ENCODE assay signal across 14 cellular contexts in the genomic region with DNA sequence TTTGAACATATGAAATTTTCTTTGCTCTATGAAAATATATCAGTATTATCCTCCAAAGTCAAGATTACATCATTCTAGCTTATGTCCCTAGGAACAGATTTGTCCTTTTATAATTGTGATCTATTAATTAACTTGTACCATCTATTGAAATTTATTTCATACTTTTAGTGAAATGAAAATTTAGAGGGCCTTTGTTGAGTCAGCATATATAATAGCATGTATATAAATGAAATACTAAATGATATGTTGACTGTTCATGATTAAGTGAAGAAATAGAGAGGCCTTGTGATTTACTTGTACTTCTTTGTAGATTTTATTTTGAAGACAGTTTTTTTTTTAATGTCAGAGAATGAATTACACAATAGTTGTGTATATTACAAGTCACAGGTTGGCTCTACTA.
DNase-seq lines count a peak whose midpoint lies in the region; ATAC-seq and TF ChIP-seq lines count a peak whose summit lies in the region.
"Had no signal": no experiment of that assay in that cellular context is flagged by ENCODE, and none has a peak within 500 bp of the region (broad histone marks: within the 10 kb centered on the region; RNA-seq: fewer than 3 reads in every experiment).

No MANE protein-coding gene starts in this region.

- no peak overlapping the region for H2BK15ac ChIP-seq in IMR-90 (ENCODE audit: low read depth, low read length)

- no peaks in the 10 kb centered on the region for H3K79me1 ChIP-seq in IMR-90 (ENCODE audit: low read depth in 1 of 2, low read length in 2 of 2)

- peaks cover 37% of the 10 kb centered on the region for H3K4me1 ChIP-seq in CD8-positive, alpha-beta memory T cell (ENCODE audit: insufficient read depth, low read length)
- no peaks in the 10 kb centered on the region for H3K4me1 ChIP-seq in IMR-90 (ENCODE audit: control insufficient read depth, insufficient read depth, low read length)
- H3K4me1 ChIP-seq: HAP-1 had no signal

- DNase-seq in CD8-positive, alpha-beta memory T cell: no peak
- DNase-seq in IMR-90: no peak
- DNase-seq in immature natural killer cell: no peak
- DNase-seq: CD8-positive, alpha-beta T cell; COR-L47; GM23248; Karpas-422; KBM-7 had no signal

- no peak overlapping the region for H3K18ac ChIP-seq in IMR-90 (ENCODE audit: low read depth, low read length)

- TF ChIP-seq CTCF in IMR-90 (conservative IDR thresholded peaks at IDR 0.05; ENCODE audit: low read depth, low read length): no peak

- H3K9me1 ChIP-seq in IMR-90 (ENCODE audit: insufficient read depth, low read length): no peaks in the 10 kb centered on the region

- dilution Hi-C loops in IMR-90 (cut with HindIII; ENCODE audit: low sequenced_read_pairs, unreplicated experiment): no loop called here

- H3K23ac ChIP-seq in IMR-90 (ENCODE audit: low read depth, low read length): no peak overlapping the region

- H3K27ac Mint-ChIP-seq in CD8-positive, alpha-beta memory T cell: peak overlapping the region in 5 of 8 donors; percentile 39 to 85 (median 72)
- peak overlapping the region in 4 of 6 donors; percentile 33 to 67 (median 42) for H3K27ac Mint-ChIP-seq in immature natural killer cell
- H3K27ac Mint-ChIP-seq: B cell had no signal

- H3K9me3 Mint-ChIP-seq in CD8-positive, alpha-beta memory T cell: peaks cover 0 to 8% (median 4%) of the 10 kb centered on the region in 5 donors
- H3K9me3 Mint-ChIP-seq in immature natural killer cell: no peaks in the 10 kb centered on the region
- H3K9me3 Mint-ChIP-seq: CD8-positive, alpha-beta T cell had no signal

- H2BK5ac ChIP-seq in IMR-90 (ENCODE audit: low read depth, low read length, poor library complexity, severe bottlenecking): no peak overlapping the region

- no peak overlapping the region for H3K4me3 ChIP-seq in CD8-positive, alpha-beta memory T cell (ENCODE audit: low read length)
- H3K4me3 ChIP-seq in IMR-90 (ENCODE audit: insufficient read depth, low read depth, low read length): no peak overlapping the region
- H3K4me3 ChIP-seq: BLaER1 treated with 17β-estradiol and CSF1 and Interleukin-3, amounts not matched to agents 10 nM and 100 nM; GM23248; HAP-1 had no signal

- H2AK9ac ChIP-seq in IMR-90 (replicated peaks; ENCODE audit: low read depth, low read length, poor library complexity): no peak overlapping the region

- no peak overlapping the region for H2AFZ ChIP-seq in IMR-90 (replicated peaks; ENCODE audit: low read length, poor library complexity)
- H2AFZ ChIP-seq: GM23248 had no signal

- no peak overlapping the region for H3K27ac ChIP-seq in CD8-positive, alpha-beta memory T cell (ENCODE audit: low read depth, low read length)
- no peak overlapping the region for H3K27ac ChIP-seq in IMR-90 (ENCODE audit: insufficient read depth, low read length)
- H3K27ac ChIP-seq: BLaER1 treated with 17β-estradiol and CSF1 and Interleukin-3, amounts not matched to agents 10 nM and 100 nM; GM23248 had no signal

- H2BK20ac ChIP-seq in IMR-90 (ENCODE audit: low read depth, low read length): no peak overlapping the region

- in situ Hi-C loops in IMR-90 (cut with MboI; ENCODE audit: low sequenced_read_pairs): no loop called here

- no peak overlapping the region for H4K8ac ChIP-seq in IMR-90 (ENCODE audit: low read depth in 2 of 2, low read length in 2 of 2)

- no peak overlapping the region for H2AK5ac ChIP-seq in IMR-90 (ENCODE audit: low read depth, low read length)

- H3K9ac ChIP-seq in IMR-90 (ENCODE audit: low read depth, low read length): no peak overlapping the region
- H3K9ac ChIP-seq: BLaER1 treated with 17β-estradiol and CSF1 and Interleukin-3, amounts not matched to agents 10 nM and 100 nM; GM23248 had no signal

- no peak overlapping the region for H4K91ac ChIP-seq in IMR-90 (ENCODE audit: insufficient read depth, low read depth, low read length)

- no peaks in the 10 kb centered on the region for H3K36me3 ChIP-seq in CD8-positive, alpha-beta memory T cell (ENCODE audit: insufficient read depth, low read length)
- no peaks in the 10 kb centered on the region for H3K36me3 ChIP-seq in IMR-90 (ENCODE audit: control insufficient read depth, insufficient read depth, low read length)
- H3K36me3 ChIP-seq: HAP-1 had no signal

- H3K4me2 ChIP-seq in IMR-90 (ENCODE audit: low read depth, low read length): no peak overlapping the region
- H3K4me2 ChIP-seq: BLaER1 treated with 17β-estradiol and CSF1 and Interleukin-3, amounts not matched to agents 10 nM and 100 nM had no signal

- POLR2A ChIA-PET in CD8-positive, alpha-beta memory T cell (lab: Charles Lee): no interaction called here
- POLR2A ChIA-PET in IMR-90 (lab: Charles Lee; ENCODE audit: unreplicated experiment): no interaction called here

- peaks cover 68 to 88% (median 86%) of the 10 kb centered on the region in 3 donors for H3K4me1 Mint-ChIP-seq in CD8-positive, alpha-beta memory T cell
- H3K4me1 Mint-ChIP-seq in immature natural killer cell: peaks cover 62 to 90% of the 10 kb centered on the region in 2 donors

- TF ChIP-seq RAD21 in IMR-90 (IDR thresholded peaks at IDR 0.05; ENCODE audit: low read length): no peak

- no peaks in the 10 kb centered on the region for H3K27me3 ChIP-seq in CD8-positive, alpha-beta memory T cell (ENCODE audit: insufficient read depth, low read length, poor library complexity, severe bottlenecking)
- H3K27me3 ChIP-seq in IMR-90 (ENCODE audit: control insufficient read depth, insufficient read depth, low read length): no peaks in the 10 kb centered on the region
- H3K27me3 ChIP-seq: BLaER1 treated with 17β-estradiol and CSF1 and Interleukin-3, amounts not matched to agents 10 nM and 100 nM had no signal

- no peak overlapping the region for H4K5ac ChIP-seq in IMR-90 (ENCODE audit: low read depth, low read length)

- H3K9me3 ChIP-seq in CD8-positive, alpha-beta memory T cell (ENCODE audit: low read length): no peaks in the 10 kb centered on the region
- H3K9me3 ChIP-seq in IMR-90 (ENCODE audit: control insufficient read depth, insufficient read depth, low read length): no peaks in the 10 kb centered on the region
- H3K9me3 ChIP-seq: HAP-1 had no signal

- CTCF ChIA-PET in CD8-positive, alpha-beta memory T cell (lab: Charles Lee): no interaction called here
- CTCF ChIA-PET in IMR-90 (lab: Yijun Ruan, JAX): no interaction called here

- no peak overlapping the region for H3K4me3 Mint-ChIP-seq in CD8-positive, alpha-beta memory T cell
- H3K4me3 Mint-ChIP-seq in immature natural killer cell: no peak overlapping the region
- H3K4me3 Mint-ChIP-seq: B cell; CD8-positive, alpha-beta T cell had no signal

- no peak overlapping the region for H3K56ac ChIP-seq in IMR-90 (ENCODE audit: extremely low read depth, insufficient read depth, low read length)

- H4K20me1 ChIP-seq in IMR-90 (ENCODE audit: insufficient read depth, low read length): no peaks in the 10 kb centered on the region; the same call in 1 of the 2 replicates

- no peak overlapping the region for H2BK120ac ChIP-seq in IMR-90 (ENCODE audit: low read depth, low read length)

- H3K14ac ChIP-seq in IMR-90 (replicated peaks; ENCODE audit: low read depth, low read length): no peak overlapping the region

- no peak overlapping the region for H3K4ac ChIP-seq in IMR-90 (ENCODE audit: low read depth, low read length)

- H3K27me3 Mint-ChIP-seq in CD8-positive, alpha-beta memory T cell: no peaks in the 10 kb centered on the region
- H3K27me3 Mint-ChIP-seq in immature natural killer cell (ENCODE audit: low read depth in 3 of 3): peaks cover 0 to 2% (median 2%) of the 10 kb centered on the region in 3 donors
- H3K27me3 Mint-ChIP-seq: B cell had no signal

- no peak for ATAC-seq in IMR-90 (ENCODE audit: low read depth)
- no peak for ATAC-seq in GM19324 (IDR thresholded peaks at IDR 0.05; ENCODE audit: low FRiP score, unreplicated experiment)
- ATAC-seq in GM18870 (IDR thresholded peaks at IDR 0.05; ENCODE audit: unreplicated experiment): no peak
- ATAC-seq in HG03025 (IDR thresholded peaks at IDR 0.05; ENCODE audit: low FRiP score, unreplicated experiment): no peak
- ATAC-seq: CD8-positive, alpha-beta T cell had no signal

- intact Hi-C loops in IMR-90 (cut with micrococcal nuclease): loop anchor here (5.0 to 10.0 kb wide), 2 partner anchors 240 to 428 kb away; no protein-coding TSS in a partner anchor

- no TSS peak for BruUV-seq in IMR-90 (replicated peaks; lab: Mats Ljungman, UMichigan)

- no peak for TF ChIP-seq POLR2A in IMR-90 (IDR thresholded peaks at IDR 0.05; ENCODE audit: low read depth, low read length)

- H3K36me3 Mint-ChIP-seq in CD8-positive, alpha-beta memory T cell: peaks cover 9 to 52% (median 11%) of the 10 kb centered on the region in 3 donors
- H3K36me3 Mint-ChIP-seq in immature natural killer cell: peaks cover 9 to 22% (median 13%) of the 10 kb centered on the region in 3 donors

TF ChIP-seq in IMR-90, 13 proteins besides CTCF, POLR2A, EP300 and RAD21:
- TF ChIP-seq MAFK (IDR thresholded peaks at IDR 0.05; ENCODE audit: low read depth, low read length): peak; percentile 83
- no peak for TF ChIP-seq FOS (IDR thresholded peaks at IDR 0.05; ENCODE audit: low read depth, low read length)
- 0 out of 2 replicates have a peak, but pooled peaks have one; percentile 12 for TF ChIP-seq CEBPB (IDR thresholded peaks at IDR 0.05; ENCODE audit: low read depth, low read length)
